ENCODE assay signal across 35 cellular contexts in genomic region chr6:150176659-150177058, GRCh38. TPM values are rescaled to one million over a fixed set of nuclear protein-coding genes. Genes with fewer than 3 reads are reported as not detected.
DNase-seq lines count a peak whose midpoint lies in the region; ATAC-seq and TF ChIP-seq lines count a peak whose summit lies in the region.
"Had no signal": no experiment of that assay in that cellular context is flagged by ENCODE, and none has a peak within 500 bp of the region (broad histone marks: within the 10 kb centered on the region; RNA-seq: fewer than 3 reads in every experiment).

No MANE protein-coding gene starts in this region.

- intact Hi-C loops in esophagus squamous epithelium (cut with DNase I): no loop called here
- intact Hi-C loops in left colon (cut with DNase I, micrococcal nuclease): no loop called here
- intact Hi-C loops in psoas muscle (cut with DNase I): no loop called here

- no peak for TF ChIP-seq CTCF in Peyer's patch (IDR thresholded peaks at IDR 0.05)
- no peak for TF ChIP-seq CTCF in esophagus squamous epithelium (IDR thresholded peaks at IDR 0.05)
- TF ChIP-seq CTCF in psoas muscle (IDR thresholded peaks at IDR 0.05): no peak
- no peak for TF ChIP-seq CTCF in brain microvascular endothelial cell (IDR thresholded peaks at IDR 0.05; ENCODE audit: low read depth, low read length, missing control alignments)

- H3K27me3 ChIP-seq in Peyer's patch (no peaks in the 10 kb centered on the region), esophagus squamous epithelium (no peaks in the 10 kb centered on the region), psoas muscle (ENCODE audit: insufficient read depth in 3 of 3, low read length in 2 of 3) (no peaks in the 10 kb centered on the region), brain microvascular endothelial cell (replicated peaks) (no peaks in the 10 kb centered on the region)
- H3K27me3 ChIP-seq: BLaER1, ovary, right lobe of liver, suprapubic skin had no signal

- in situ Hi-C loops in brain microvascular endothelial cell (cut with HindIII; ENCODE audit: low pct_ligation_motif_present, low sequenced_read_pairs): no loop called here

- H3K36me3 ChIP-seq in Peyer's patch (no peaks in the 10 kb centered on the region), esophagus squamous epithelium (no peaks in the 10 kb centered on the region), psoas muscle (ENCODE audit: insufficient read depth in 1 of 2, low read depth in 1 of 2) (no peaks in the 10 kb centered on the region), brain microvascular endothelial cell (replicated peaks) (no peaks in the 10 kb centered on the region)
- H3K36me3 ChIP-seq: BLaER1, ovary, right lobe of liver, suprapubic skin, WERI-Rb-1 had no signal

- H3K4me1 ChIP-seq in Peyer's patch (peaks cover 0 to 34% (median 2%) of the 10 kb centered on the region in 4 donors), esophagus squamous epithelium (peaks cover 0 to 27% (median 0%) of the 10 kb centered on the region in 3 donors), psoas muscle (peaks cover 32% of the 10 kb centered on the region)
- H3K4me1 ChIP-seq: right lobe of liver had no signal

- peak overlapping the region in 3 of 4 donors; percentile 55 to 87 (median 74) for H3K27ac ChIP-seq in Peyer's patch
- peak overlapping the region; percentile 50 to 81 (median 68) for H3K27ac ChIP-seq in esophagus squamous epithelium
- peak overlapping the region; percentile 74 for H3K27ac ChIP-seq in psoas muscle
- H3K27ac ChIP-seq in brain microvascular endothelial cell: no peak overlapping the region
- H3K27ac ChIP-seq: BLaER1, ovary, right lobe of liver, suprapubic skin, WERI-Rb-1 had no signal

- H3K4me3 ChIP-seq in Peyer's patch (no peak overlapping the region), esophagus squamous epithelium (no peak overlapping the region), psoas muscle (no peak overlapping the region), brain microvascular endothelial cell (ENCODE audit: low read depth, low read length) (no peak overlapping the region)
- H3K4me3 ChIP-seq: BLaER1, ovary, right lobe of liver, suprapubic skin had no signal

- DNase-seq in Peyer's patch (no peak), esophagus squamous epithelium (lab: John Stamatoyannopoulos, UW) (no peak), left colon (peak in 1 of 2 donors; percentile 45), psoas muscle (no peak), brain microvascular endothelial cell (no peak), NCI-H774 (lab: John Stamatoyannopoulos, UW) (no peak), putamen (ENCODE audit: low spot score) (no peak)
- DNase-seq: activated CD4-positive, alpha-beta T cell treated with anti-CD3 and anti-CD28 coated beads, Interleukin-2, amount 10 ng/mL, durations not matched to agents 24 days and 14 days; activated effector memory CD4-positive, alpha-beta T cell treated with anti-CD3 and anti-CD28 coated beads, Interleukin-2, amount 50 U/mL, for 16 hours; activated naive CD8-positive, alpha-beta T cell treated with anti-CD3 and anti-CD28 coated beads for 36 hours; activated T-cell treated with anti-CD3 and anti-CD28 coated beads, Interleukin-2, amount 50 U/mL, for 1 hour; aorta; DMS79 treated with DMSO at 0.1 percent for 48 hours; glutamatergic neuron; H9; KG1; kidney glomerular epithelial cell; natural killer cell; NCI-H1417 treated with DMSO at 0.1 percent for 48 hours; NCI-H2081 treated with DMSO at 0.1 percent for 48 hours; OCI-M1; ovary; right lobe of liver; SHP77; stimulated activated CD4-positive, alpha-beta T cell treated with anti-CD3 and anti-CD28 coated beads, Interleukin-12 subunit alpha, Interleukin-12 subunit beta, amount 100 ng/mL, for 4 hours; stimulated activated CD4-positive, alpha-beta T cell treated with anti-CD3 and anti-CD28 coated beads, Interleukin-4, amount 100 ng/mL, for 24 hours; stimulated activated naive B cell treated with anti-CD40 and anti-IgM and Interleukin-4, amounts not matched to agents 10 μg/mL and 1 μg/mL and 100 μg/mL, for 72 hours; SW 1271; T1000; WERI-Rb-1 had no signal

- no peak for TF ChIP-seq POLR2A in Peyer's patch (IDR thresholded peaks at IDR 0.05)
- no peak for TF ChIP-seq POLR2A in esophagus squamous epithelium (IDR thresholded peaks at IDR 0.05)

- ATAC-seq in left colon (peak; percentile 45), psoas muscle (no peak), HG03342 (IDR thresholded peaks at IDR 0.05; ENCODE audit: unreplicated experiment) (no peak)
- ATAC-seq: natural killer cell; right lobe of liver; stimulated activated naive B cell treated with anti-CD40 and anti-IgM and Interleukin-4, amounts not matched to agents 10 μg/mL and 1 μg/mL and 100 μg/mL, for 72 hours had no signal

- H3K9me3 ChIP-seq in Peyer's patch (no peaks in the 10 kb centered on the region), esophagus squamous epithelium (no peaks in the 10 kb centered on the region), psoas muscle (no peaks in the 10 kb centered on the region)
- H3K9me3 ChIP-seq: BLaER1, ovary, right lobe of liver, suprapubic skin had no signal

- WGBS in esophagus squamous epithelium, 2 donors: 70 to 78% methylated on average over 7 to 8 of the region's 8 CpGs
- WGBS in psoas muscle, 3 donors: 80 to 89% (median 80%) methylated on average over 8 of the region's 8 CpGs

RNA-seq across cellular contexts. Expression of gene PPP1R14C, which starts 33.8 kb away (rescaled TPM):
- total RNA-seq in Peyer's patch (10 to 100 TPM in 2 of 4 donors, 1 to 10 TPM in 2; 4.4 to 21.2 (median 10.2) TPM), esophagus squamous epithelium (10 to 100 TPM in 3 of 4 donors, 1 to 10 TPM in 1; 9.3 to 27.8 (median 21.3) TPM), left colon (10 to 100 TPM; 28.9 to 40.0 TPM), psoas muscle (10 to 100 TPM; 13.3 to 62.8 (median 22.4) TPM)
- polyA plus RNA-seq in psoas muscle: 10 to 100 TPM in 2 of 3 donors, 1 to 10 TPM in 1; 5.9 to 41.2 (median 30.1) TPM
- total RNA-seq: dermis microvascular lymphatic vessel endothelial cell, natural killer cell, right lobe of liver had no signal
- polyA plus RNA-seq: AG04450 had no signal
